In the genomic region with DNA sequence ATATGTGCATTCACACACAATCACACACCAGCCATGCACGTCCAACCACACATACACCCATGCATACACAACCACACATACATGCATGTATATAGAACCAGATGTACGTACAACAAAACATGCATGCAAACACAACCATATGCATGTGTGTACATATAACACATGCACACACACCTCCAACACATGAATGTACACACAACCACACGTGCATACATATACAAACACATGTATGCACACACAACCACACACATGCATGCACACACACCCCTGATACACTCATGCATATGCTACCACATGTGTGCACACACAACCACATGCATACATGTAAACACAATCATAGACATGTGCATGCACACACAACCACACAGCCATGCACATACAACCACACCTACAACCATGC, we compare ENCODE assay signal across 3 cellular contexts.
TF ChIP-seq lines count a peak whose summit lies in the region.

No MANE protein-coding gene starts in this region.

TF ChIP-seq in A549, 52 proteins besides CTCF, POLR2A, EP300 and RAD21:
- TF ChIP-seq SMC3 (IDR thresholded peaks at IDR 0.05) = no peak
- no peak for TF ChIP-seq CHD4 (IDR thresholded peaks at IDR 0.05; ENCODE audit: borderline replicate concordance)
- TF ChIP-seq ESRRA (IDR thresholded peaks at IDR 0.05; ENCODE audit: borderline replicate concordance, low read length) = no peak
- no peak for TF ChIP-seq MAZ (IDR thresholded peaks at IDR 0.05; ENCODE audit: borderline replicate concordance, low read depth, low read length)
- no peak for TF ChIP-seq RNF2 (IDR thresholded peaks at IDR 0.05; ENCODE audit: borderline replicate concordance, low read depth)
- TF ChIP-seq HDAC2 (IDR thresholded peaks at IDR 0.05) = no peak
- no peak for TF ChIP-seq JUNB (IDR thresholded peaks at IDR 0.05)
- no peak for TF ChIP-seq NR3C1 (IDR thresholded peaks at IDR 0.05)
- TF ChIP-seq RFX5 (IDR thresholded peaks at IDR 0.05) = no peak
- no peak for TF ChIP-seq FOXS1 (CRISPR knock-in tag; IDR thresholded peaks at IDR 0.05)
- no peak for TF ChIP-seq CBX8 (IDR thresholded peaks at IDR 0.05)
- no peak for TF ChIP-seq FOSB (CRISPR knock-in tag; IDR thresholded peaks at IDR 0.05)
- no peak for TF ChIP-seq KDM5A (IDR thresholded peaks at IDR 0.05)
TF ChIP-seq in A549: peak in this region for 0.

TF ChIP-seq in GM12891, 5 proteins besides CTCF, POLR2A, EP300 and RAD21:
- TF ChIP-seq POU2F2 (IDR thresholded peaks at IDR 0.05; ENCODE audit: low read depth, low read length) (no peak), SPI1 (IDR thresholded peaks at IDR 0.05; ENCODE audit: low read depth, low read length) (no peak), PAX5 (IDR thresholded peaks at IDR 0.05; ENCODE audit: insufficient read depth, low read length, severe bottlenecking) (no peak), TAF1 (IDR thresholded peaks at IDR 0.05; ENCODE audit: low read depth, low read length) (no peak), POLR2AphosphoS5 (IDR thresholded peaks at IDR 0.05; ENCODE audit: low read depth, low read length) (no peak)

TF ChIP-seq in H1, 55 proteins besides CTCF, POLR2A, EP300 and RAD21:
- TF ChIP-seq CHD2 (IDR thresholded peaks at IDR 0.05; ENCODE audit: low read length) (no peak), CBX5 (IDR thresholded peaks at IDR 0.05; ENCODE audit: low read depth, low read length) (no peak), RXRA (IDR thresholded peaks at IDR 0.05; ENCODE audit: insufficient read depth, low read depth, low read length) (no peak), TCF12 (IDR thresholded peaks at IDR 0.05; ENCODE audit: low read depth, low read length) (no peak), EZH2 (IDR thresholded peaks at IDR 0.05; ENCODE audit: low read depth, low read length, severe bottlenecking) (no peak), BRCA1 (IDR thresholded peaks at IDR 0.05; ENCODE audit: low read depth, low read length) (no peak), SP1 (IDR thresholded peaks at IDR 0.05; ENCODE audit: low read depth, low read length) (no peak), PHF8 (conservative IDR thresholded peaks at IDR 0.05; ENCODE audit: low read depth, low read length) (no peak)
- TF ChIP-seq, protein P1, sequence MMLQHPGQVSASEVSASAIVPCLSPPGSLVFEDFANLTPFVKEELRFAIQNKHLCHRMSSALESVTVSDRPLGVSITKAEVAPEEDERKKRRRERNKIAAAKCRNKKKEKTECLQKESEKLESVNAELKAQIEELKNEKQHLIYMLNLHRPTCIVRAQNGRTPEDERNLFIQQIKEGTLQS (IDR thresholded peaks at IDR 0.05; ENCODE audit: insufficient read depth, low read depth, low read length) = no peak
